Comparison of ENCODE assay signal across 13 cellular contexts in genomic region chr15:63677778-63678177, GRCh38.
DNase-seq lines count a peak whose midpoint lies in the region; ATAC-seq and TF ChIP-seq lines count a peak whose summit lies in the region.
"Had no signal": no experiment of that assay in that cellular context is flagged by ENCODE, and none has a peak within 500 bp of the region (broad histone marks: within the 10 kb centered on the region; RNA-seq: fewer than 3 reads in every experiment).

No MANE protein-coding gene starts in this region.

- no peak for TF ChIP-seq POLR2A in body of pancreas (IDR thresholded peaks at IDR 0.05)

- CTCF ChIA-PET in OCI-LY7 (lab: Charles Lee; ENCODE audit: unreplicated experiment), result no interaction called here

- H3K9me2 ChIP-seq in OCI-LY7 (ENCODE audit: insufficient read depth, low read length), result no peaks in the 10 kb centered on the region

- peaks cover 3% of the 10 kb centered on the region for H3K27me3 Mint-ChIP-seq in glutamatergic neuron (ENCODE audit: unreplicated experiment)

- no peak overlapping the region for H2AFZ ChIP-seq in OCI-LY7 (ENCODE audit: low read length)

- H3K9me3 ChIP-seq in body of pancreas, result no peaks in the 10 kb centered on the region
- H3K9me3 ChIP-seq in liver (ENCODE audit: control insufficient read depth in 4 of 4, low read length in 3 of 4), result no peaks in the 10 kb centered on the region
- no peaks in the 10 kb centered on the region for H3K9me3 ChIP-seq in OCI-LY7 (ENCODE audit: low read length)
- H3K9me3 ChIP-seq: uterus had no signal

- H3K9me3 Mint-ChIP-seq in glutamatergic neuron (ENCODE audit: unreplicated experiment), result no peaks in the 10 kb centered on the region

- no peaks in the 10 kb centered on the region for H4K20me1 ChIP-seq in OCI-LY7 (ENCODE audit: insufficient read depth, low read length)

- H3K4me1 ChIP-seq in body of pancreas (peaks cover 6% of the 10 kb centered on the region), liver (ENCODE audit: control insufficient read depth in 4 of 4, insufficient read depth in 4 of 4, low read length in 3 of 4) (peaks cover 0 to 7% (median 7%) of the 10 kb centered on the region in 4 donors), OCI-LY7 (ENCODE audit: insufficient read depth, low read length, poor library complexity, severe bottlenecking) (no peaks in the 10 kb centered on the region)
- H3K4me1 ChIP-seq: uterus had no signal

- intact Hi-C loops in body of pancreas (cut with DNase I), result no loop called here
- intact Hi-C loops in OCI-LY7 (cut with micrococcal nuclease; ENCODE audit: unreplicated experiment), result no loop called here

- H3K27ac ChIP-seq in 22Rv1, result peak overlapping the region; percentile 64
- H3K27ac ChIP-seq in body of pancreas, result no peak overlapping the region
- no peak overlapping the region for H3K27ac ChIP-seq in liver (ENCODE audit: low read depth in 1 of 2, low read length in 2 of 2)
- H3K27ac ChIP-seq in OCI-LY7 (ENCODE audit: low read depth, low read length, poor library complexity, severe bottlenecking), result no peak overlapping the region
- H3K27ac ChIP-seq: coronary artery, KMS-11, uterus had no signal

- H3K9ac ChIP-seq in liver (ENCODE audit: low read depth in 1 of 2, low read length in 2 of 2), result no peak overlapping the region
- H3K9ac ChIP-seq: KMS-11 had no signal

- POLR2A ChIA-PET in OCI-LY7 (lab: Charles Lee), result interaction anchor here (0.6 to 0.9 kb wide), 2 partner anchors 54 to 721 kb away, joined by 3 read pairs; no protein-coding TSS in a partner anchor

- H3K4me3 ChIP-seq in body of pancreas (no peak overlapping the region), liver (ENCODE audit: low read depth in 1 of 3, low read length in 3 of 3) (no peak overlapping the region), OCI-LY7 (ENCODE audit: low read depth, low read length, poor library complexity, severe bottlenecking) (no peak overlapping the region)
- H3K4me3 ChIP-seq: coronary artery, uterus had no signal

- peak; percentile 42 for DNase-seq in HuH-7.5 (ENCODE audit: low spot score)
- peak; percentile 65 to 87 (median 72) for DNase-seq in body of pancreas
- no peak for DNase-seq in OCI-LY7 (ENCODE audit: low spot score)
- no peak for DNase-seq in NCI-H226
- no peak for DNase-seq in glutamatergic neuron
- DNase-seq in NCI-H1694 (lab: John Stamatoyannopoulos, UW), result no peak
- DNase-seq: AML-193, DMS79, uterus had no signal

- H3K4me3 Mint-ChIP-seq in glutamatergic neuron (ENCODE audit: unreplicated experiment), result no peak overlapping the region

- TF ChIP-seq RAD21 in liver (IDR thresholded peaks at IDR 0.05), result peak; percentile 28 to 31

- peaks cover 4% of the 10 kb centered on the region for H3K36me3 Mint-ChIP-seq in glutamatergic neuron (ENCODE audit: unreplicated experiment)

- TF ChIP-seq CTCF in 22Rv1 (IDR thresholded peaks at IDR 0.05) (no peak), body of pancreas (IDR thresholded peaks at IDR 0.05) (no peak), liver (IDR thresholded peaks at IDR 0.05; ENCODE audit: low read depth, low read length, missing input control) (no peak), OCI-LY7 (conservative IDR thresholded peaks at IDR 0.05; ENCODE audit: low read length) (no peak), glutamatergic neuron (IDR thresholded peaks at IDR 0.05; ENCODE audit: partially characterized antibody, unreplicated experiment) (no peak)

- no peaks in the 10 kb centered on the region for H3K4me1 Mint-ChIP-seq in glutamatergic neuron (ENCODE audit: low read depth, unreplicated experiment)

- no TSS peak for BruUV-seq in OCI-LY7 (replicated peaks; lab: Mats Ljungman, UMichigan)

- H3K27me3 ChIP-seq in body of pancreas, result no peaks in the 10 kb centered on the region
- no peaks in the 10 kb centered on the region for H3K27me3 ChIP-seq in liver (ENCODE audit: control insufficient read depth in 4 of 4, insufficient read depth in 4 of 4, low read length in 3 of 4)
- H3K27me3 ChIP-seq: uterus had no signal

- no peak overlapping the region for H3K27ac Mint-ChIP-seq in glutamatergic neuron (ENCODE audit: unreplicated experiment)

- H3K4me2 ChIP-seq in OCI-LY7 (ENCODE audit: low read length), result no peak overlapping the region
- H3K4me2 ChIP-seq: KMS-11 had no signal

- H3K36me3 ChIP-seq in body of pancreas (replicated peaks in 1 of 2; ENCODE audit: insufficient read depth in 1 of 2, low read depth in 2 of 2) (peaks cover 0 to 22% of the 10 kb centered on the region in 2 donors), liver (ENCODE audit: control insufficient read depth in 4 of 4, insufficient read depth in 3 of 4, low read depth in 1 of 4, low read length in 3 of 4) (peaks cover 6 to 51% (median 38%) of the 10 kb centered on the region in 4 donors), OCI-LY7 (ENCODE audit: insufficient read depth, low read length) (peaks cover 64% of the 10 kb centered on the region)
- H3K36me3 ChIP-seq: uterus had no signal

- ATAC-seq in body of pancreas, result peak; percentile 64

- 49% methylated on average over 10 of the region's 10 CpGs for WGBS in body of pancreas, 2 donors
- WGBS in liver, result 35% methylated on average over 10 of the region's 10 CpGs

- H3K79me2 ChIP-seq in OCI-LY7 (ENCODE audit: insufficient read depth, low read depth, low read length), result no peaks in the 10 kb centered on the region

TF ChIP-seq in liver, 16 proteins besides CTCF, POLR2A, EP300 and RAD21:
- TF ChIP-seq GABPA (IDR thresholded peaks at IDR 0.05 in 1 of 2, conservative IDR thresholded peaks at IDR 0.05 in 1 of 2) (no peak), EGR1 (IDR thresholded peaks at IDR 0.05; ENCODE audit: low read depth in 2 of 2) (no peak), FOXA1 (IDR thresholded peaks at IDR 0.05) (peak; percentile 57), YY1 (IDR thresholded peaks at IDR 0.05) (peak; percentile 66), HNF4A (conservative IDR thresholded peaks at IDR 0.05) (peak; percentile 77 to 80), ZBTB33 (IDR thresholded peaks at IDR 0.05) (no peak), SP1 (IDR thresholded peaks at IDR 0.05) (peak; percentile 74), NR2F2 (IDR thresholded peaks at IDR 0.05) (peak; percentile 24), FOXA2 (IDR thresholded peaks at IDR 0.05) (peak; percentile 80), RXRA (IDR thresholded peaks at IDR 0.05) (peak; percentile 79 to 88), MAX (IDR thresholded peaks at IDR 0.05) (peak; percentile 26), REST (IDR thresholded peaks at IDR 0.05) (peak; percentile 49), JUND (IDR thresholded peaks at IDR 0.05) (peak in 1 of 2 donors; percentile 70)

Comparison
In these comparisons a context has a peak if more than half of its experiments do, and no peak if none do; other contexts are left out.
1. DNase-seq: peak in HuH-7.5 (single experiment) and body of pancreas (4 of 4); none in OCI-LY7 (single experiment), NCI-H226 (single experiment), glutamatergic neuron (single experiment) and NCI-H1694 (single experiment).